ENCODE assay signal across 8 cellular contexts in genomic region chr14:53963491-53964227, GRCh38. TPM values are rescaled to one million over a fixed set of nuclear protein-coding genes. Genes with fewer than 3 reads are reported as not detected.
DNase-seq lines count a peak whose midpoint lies in the region; ATAC-seq and TF ChIP-seq lines count a peak whose summit lies in the region.

No MANE protein-coding gene starts in this region.

- H3K36me3 Mint-ChIP-seq in CD4-positive, alpha-beta memory T cell, result no peaks in the 10 kb centered on the region

- H2BK12ac ChIP-seq in neuronal stem cell (ENCODE audit: low read length), result no peak overlapping the region

- H2BK120ac ChIP-seq in neuronal stem cell (ENCODE audit: low read depth, low read length), result no peak overlapping the region

- H3K27ac ChIP-seq in CD4-positive, alpha-beta memory T cell (ENCODE audit: low read depth, low read length), result no peak overlapping the region
- no peak overlapping the region for H3K27ac ChIP-seq in neuronal stem cell (replicated peaks; ENCODE audit: low read length)

- H3K79me1 ChIP-seq in neuronal stem cell (ENCODE audit: low read depth, low read length), result peaks cover 4% of the 10 kb centered on the region

- H3K18ac ChIP-seq in neuronal stem cell (ENCODE audit: low read length), result peak overlapping the region; percentile 97

- peak overlapping the region; percentile 57 for H2BK5ac ChIP-seq in neuronal stem cell (ENCODE audit: low read length)

- CTCF ChIA-PET in CD4-positive, alpha-beta memory T cell (lab: Charles Lee; ENCODE audit: partially characterized antibody), result interaction anchor here (1.4 kb wide), 2 partner anchors 9 to 24 kb away, joined by 3 read pairs; no protein-coding TSS in a partner anchor

- no peak overlapping the region for H2AFZ ChIP-seq in neuronal stem cell (ENCODE audit: low read length)

- POLR2A ChIA-PET in CD4-positive, alpha-beta memory T cell (lab: Charles Lee; ENCODE audit: partially characterized antibody), result no interaction called here

- intact Hi-C loops in CD4-positive, alpha-beta memory T cell (cut with micrococcal nuclease), result no loop called here

- H3K4me1 ChIP-seq in CD4-positive, alpha-beta memory T cell (ENCODE audit: insufficient read depth, low read length), result no peaks in the 10 kb centered on the region
- peaks cover 0 to 10% of the 10 kb centered on the region in 2 donors for H3K4me1 ChIP-seq in neuronal stem cell (ENCODE audit: control insufficient read depth in 2 of 2, insufficient read depth in 1 of 2, low read depth in 1 of 2, low read length in 2 of 2)

- H4K8ac ChIP-seq in neuronal stem cell (ENCODE audit: low read depth, low read length), result peak overlapping the region; percentile 0

- H3K27me3 Mint-ChIP-seq in CD4-positive, alpha-beta memory T cell, result peaks cover 19 to 25% of the 10 kb centered on the region in 2 donors

- H3K4me3 ChIP-seq in CD4-positive, alpha-beta memory T cell (ENCODE audit: low read length in 2 of 2), result no peak overlapping the region
- H3K4me3 ChIP-seq in fibroblast of pulmonary artery (replicated peaks; ENCODE audit: low read depth, low read length) (peak overlapping the region; percentile 13), neuronal stem cell (ENCODE audit: low read length in 2 of 2) (peak overlapping the region in 1 of 2 donors; percentile 74), MG63 (no peak overlapping the region)

- H3K9me3 ChIP-seq in CD4-positive, alpha-beta memory T cell (ENCODE audit: control insufficient read depth in 1 of 2, low read length in 2 of 2), result no peaks in the 10 kb centered on the region
- H3K9me3 ChIP-seq in neuronal stem cell (replicated peaks in 1 of 2; ENCODE audit: control insufficient read depth in 2 of 2, insufficient read depth in 1 of 2, low read depth in 1 of 2, low read length in 2 of 2) (no peaks in the 10 kb centered on the region), MG63 (no peaks in the 10 kb centered on the region)

- H3K9me3 Mint-ChIP-seq in CD4-positive, alpha-beta memory T cell, result peaks cover 0 to 3% (median 0%) of the 10 kb centered on the region in 8 donors

- peak overlapping the region; percentile 15 for H3K4ac ChIP-seq in neuronal stem cell (ENCODE audit: low read length)

- no peak overlapping the region for H3K27ac Mint-ChIP-seq in CD4-positive, alpha-beta memory T cell

- peak overlapping the region; percentile 96 for H2BK15ac ChIP-seq in neuronal stem cell (ENCODE audit: low read length)

- DNase-seq in CD4-positive, alpha-beta memory T cell, result peak in 1 of 5 donors; percentile 19
- peak; percentile 59 for DNase-seq in NCI-H748 (lab: John Stamatoyannopoulos, UW; ENCODE audit: unreplicated experiment)
- peak; percentile 32 for DNase-seq in fibroblast of pulmonary artery (ENCODE audit: low read depth)
- no peak for DNase-seq in neuronal stem cell (ENCODE audit: low spot score)
- no peak for DNase-seq in MG63

- ATAC-seq in HG02678 (IDR thresholded peaks at IDR 0.05; ENCODE audit: unreplicated experiment), result no peak
- ATAC-seq in HG03432 (IDR thresholded peaks at IDR 0.05; ENCODE audit: unreplicated experiment), result no peak
- ATAC-seq in HG03342 (IDR thresholded peaks at IDR 0.05; ENCODE audit: unreplicated experiment), result no peak

- peaks cover 6% of the 10 kb centered on the region for H3K27me3 ChIP-seq in CD4-positive, alpha-beta memory T cell (ENCODE audit: insufficient read depth, low read length)
- peaks cover 8 to 76% (median 26%) of the 10 kb centered on the region in 3 experiments for H3K27me3 ChIP-seq in neuronal stem cell (ENCODE audit: control insufficient read depth in 3 of 3, insufficient read depth in 3 of 3, low read depth in 1 of 3, low read length in 3 of 3)
- H3K27me3 ChIP-seq in MG63, result no peaks in the 10 kb centered on the region; the same call in 1 of the 2 replicates

- peak overlapping the region; percentile 34 for H3K23ac ChIP-seq in neuronal stem cell (ENCODE audit: low read depth, low read length, poor library complexity)

- no peaks in the 10 kb centered on the region for H3K36me3 ChIP-seq in CD4-positive, alpha-beta memory T cell (ENCODE audit: insufficient read depth, low read length)
- no peaks in the 10 kb centered on the region for H3K36me3 ChIP-seq in neuronal stem cell (replicated peaks in 1 of 2; ENCODE audit: control insufficient read depth in 2 of 2, insufficient read depth in 2 of 2, low read length in 2 of 2)
- H3K36me3 ChIP-seq in MG63, result no peaks in the 10 kb centered on the region

- peaks cover 0 to 12% (median 7%) of the 10 kb centered on the region in 4 donors for H3K4me1 Mint-ChIP-seq in CD4-positive, alpha-beta memory T cell

- peak overlapping the region; percentile 63 for H2AK5ac ChIP-seq in neuronal stem cell (ENCODE audit: low read depth, low read length)

- peak overlapping the region; percentile 96 for H3K14ac ChIP-seq in neuronal stem cell (ENCODE audit: low read length)

- peak overlapping the region; percentile 93 for H3K9ac ChIP-seq in neuronal stem cell (ENCODE audit: low read depth, low read length, poor library complexity)

- peak overlapping the region; percentile 93 for H3K4me2 ChIP-seq in neuronal stem cell (ENCODE audit: insufficient read depth, low read length, poor library complexity, severe bottlenecking)

- TF ChIP-seq CTCF in fibroblast of pulmonary artery (IDR thresholded peaks at IDR 0.05; ENCODE audit: low read length, missing control alignments), result peak; percentile 36

- no CpG with 5 or more reads among the region's 45 CpGs for WGBS in neuronal stem cell (ENCODE audit: extremely low coverage in 2 of 2, insufficient read length in 2 of 2, insufficient replicate concordance in 1 of 2), 2 donors

- no peak overlapping the region for H4K91ac ChIP-seq in neuronal stem cell (ENCODE audit: low read depth, low read length, poor library complexity)

- peak overlapping the region in 5 of 8 donors; percentile 32 to 82 (median 67) for H3K4me3 Mint-ChIP-seq in CD4-positive, alpha-beta memory T cell

RNA-seq across cellular contexts. Expression of gene BMP4, which starts 7.0 kb away (rescaled TPM):
- total RNA-seq in CD4-positive, alpha-beta memory T cell, result 1 to 10 TPM; 2.2 to 2.8 TPM
- polyA plus RNA-seq in CD4-positive, alpha-beta memory T cell, result 1 to 10 TPM in 1 of 2 donors, not detected in 1; 1.1 TPM
- polyA plus RNA-seq in neuronal stem cell (2013, experiment 1 of 2), result 2.6 TPM
- 2.3 TPM for polyA plus RNA-seq in neuronal stem cell (2013, experiment 2 of 2)
- 9.3 and 13.5 TPM in 2 replicates for total RNA-seq in MG63 (2014; rRNA removed; shearing (Covaris generic); ENCODE audit: low replicate concordance)

Comparison
In these comparisons a context has a peak if more than half of its experiments do, and no peak if none do; other contexts are left out.
1. DNase-seq: peak in NCI-H748 (single experiment) and fibroblast of pulmonary artery (single experiment); none in neuronal stem cell (single experiment) and MG63 (single experiment).